17 cellular contexts compared by ENCODE assay signal in genomic region chr5:83485842-83486241, GRCh38.
"Had no signal": no experiment of that assay in that cellular context is flagged by ENCODE, and none has a peak within 500 bp of the region (broad histone marks: within the 10 kb centered on the region; RNA-seq: fewer than 3 reads in every experiment).

No MANE protein-coding gene starts in this region.

- H3K4me1 ChIP-seq: gastrocnemius medialis, heart right ventricle, left ventricle myocardium inferior, lower lobe of right lung had no signal

- ATAC-seq: esophagus mucosa, gastrocnemius medialis, heart right ventricle, left cardiac atrium, lower lobe of right lung, sciatic nerve had no signal

- H3K9me3 Mint-ChIP-seq: nephron progenitor cell had no signal

- DNase-seq: dorsolateral prefrontal cortex; effector CD8-positive, alpha-beta T cell; gastrocnemius medialis; heart right ventricle; immature natural killer cell; left cardiac atrium; left ventricle myocardium inferior; lower lobe of right lung; naive B cell; nephron progenitor cell; stimulated activated naive CD4-positive, alpha-beta T cell; trophoblast cell had no signal

- H3K36me3 ChIP-seq: gastrocnemius medialis, neutrophil had no signal

- H3K4me1 Mint-ChIP-seq: immature natural killer cell, memory B cell, naive B cell had no signal

- H3K9me3 ChIP-seq: gastrocnemius medialis, heart right ventricle, left ventricle myocardium inferior, lower lobe of right lung, neutrophil had no signal

- H3K4me3 Mint-ChIP-seq: immature natural killer cell, memory B cell, naive B cell, nephron progenitor cell had no signal

- H3K27ac Mint-ChIP-seq: immature natural killer cell, memory B cell, naive B cell had no signal

- H3K4me3 ChIP-seq: coronary artery, dorsolateral prefrontal cortex, gastrocnemius medialis, heart right ventricle, left ventricle myocardium inferior, lower lobe of right lung had no signal

- H3K27ac ChIP-seq: coronary artery, dorsolateral prefrontal cortex, gastrocnemius medialis, heart right ventricle, left ventricle myocardium inferior, lower lobe of right lung, neutrophil had no signal

- H3K36me3 Mint-ChIP-seq: immature natural killer cell, memory B cell, naive B cell had no signal

- H3K27me3 ChIP-seq: gastrocnemius medialis, heart right ventricle had no signal
